Comparison of ENCODE assay signal across 1 cellular context in the genomic region with DNA sequence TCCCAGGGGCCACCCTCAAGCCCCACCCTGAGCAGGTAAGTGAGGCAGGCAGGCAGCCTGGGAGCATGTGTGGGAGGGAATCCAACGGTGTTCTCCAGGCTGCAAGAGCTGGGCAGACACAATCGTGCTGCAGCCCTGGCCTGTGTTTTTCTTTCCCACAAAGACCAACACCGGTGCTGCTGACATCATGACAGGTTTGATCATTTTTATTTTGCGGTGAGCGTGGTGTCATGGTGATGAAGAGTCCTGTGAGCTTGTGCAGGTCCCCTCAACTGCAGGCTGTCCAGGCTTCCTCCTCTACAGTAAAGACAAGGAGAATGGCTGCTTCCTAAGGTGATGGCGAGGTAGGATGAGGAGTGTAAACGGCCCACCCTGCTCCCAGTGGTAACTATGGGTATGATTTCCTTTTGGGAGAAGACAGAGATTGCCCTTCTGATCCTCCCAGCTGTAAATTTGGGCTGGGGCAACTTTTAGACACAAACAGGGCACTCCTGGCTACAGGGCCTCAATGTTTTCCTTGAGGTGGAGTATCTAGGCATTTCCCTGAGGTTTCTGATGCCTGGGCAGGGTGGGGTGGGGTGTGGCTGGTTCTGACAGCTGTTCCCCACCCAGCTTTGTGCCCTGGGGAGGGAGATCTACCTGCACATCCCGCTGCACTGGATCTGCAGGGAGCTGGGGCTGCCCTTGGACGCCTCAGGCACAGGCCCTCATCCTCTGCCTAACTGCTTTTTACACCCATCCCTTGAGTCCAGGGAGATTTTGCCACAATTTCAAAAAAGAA.
TF ChIP-seq lines count a peak whose summit lies in the region.

No MANE protein-coding gene starts in this region.

TF ChIP-seq in A549, 52 proteins besides CTCF, POLR2A, EP300 and RAD21 (continued from another document):
- TF ChIP-seq REST (IDR thresholded peaks at IDR 0.05) (no peak), CEBPB (IDR thresholded peaks at IDR 0.05) (no peak)
TF ChIP-seq in A549: peak in this region for 0.
